ENCODE assay signal across 8 cellular contexts in genomic region chr17:82231312-82231561, GRCh38. TPM values are rescaled to one million over a fixed set of nuclear protein-coding genes. Genes with fewer than 3 reads are reported as not detected.
A peak's percentile ranks its signal among the peaks of the same experiment; 100 is the strongest.
DNase-seq lines count a peak whose midpoint lies in the region; ATAC-seq and TF ChIP-seq lines count a peak whose summit lies in the region.

No MANE protein-coding gene starts in this region.

- TF ChIP-seq CTCF in GM06990 (IDR thresholded peaks at IDR 0.05; ENCODE audit: insufficient read depth, low read length, poor library complexity, severe bottlenecking) (no peak), PC-9 (conservative IDR thresholded peaks at IDR 0.05) (no peak), fibroblast of villous mesenchyme (IDR thresholded peaks at IDR 0.05; ENCODE audit: insufficient read depth, low read depth, low read length) (no peak), psoas muscle (IDR thresholded peaks at IDR 0.05) (no peak), progenitor cell of endocrine pancreas (IDR thresholded peaks at IDR 0.05; ENCODE audit: unreplicated experiment) (no peak)

- peaks cover 31% of the 10 kb centered on the region; the same call in 1 of the 2 replicates for H3F3A ChIP-seq in PC-9 (ENCODE audit: insufficient read depth, low read depth)

- peaks cover 7% of the 10 kb centered on the region for H3K27me3 Mint-ChIP-seq in progenitor cell of endocrine pancreas

- no peaks in the 10 kb centered on the region; the same call in none of the 2 replicates for H3K36me3 ChIP-seq in GM06990 (ENCODE audit: control insufficient read depth, insufficient read depth, low read length)
- no peaks in the 10 kb centered on the region for H3K36me3 ChIP-seq in PC-9 (ENCODE audit: low read depth)
- no peaks in the 10 kb centered on the region for H3K36me3 ChIP-seq in psoas muscle (ENCODE audit: insufficient read depth in 1 of 2, low read depth in 1 of 2)

- intact Hi-C loops in PC-9 (cut with micrococcal nuclease; ENCODE audit: unreplicated experiment): loop anchor here (2.0 to 10.0 kb wide), 3 partner anchors 14 to 264 kb away; no protein-coding TSS in a partner anchor
- intact Hi-C loops in psoas muscle (cut with DNase I): no loop called here

- H3K4me3 ChIP-seq in GM06990 (replicated peaks; ENCODE audit: low read depth, low read length) (peak overlapping the region; percentile 70), PC-9 (peak overlapping the region; percentile 72), fibroblast of villous mesenchyme (ENCODE audit: low read depth, low read length) (peak overlapping the region; percentile 81), psoas muscle (peak overlapping the region; percentile 75)

- H4K20me1 ChIP-seq in PC-9 (ENCODE audit: insufficient read depth): peaks cover 41% of the 10 kb centered on the region

- no peaks in the 10 kb centered on the region for H3K36me3 Mint-ChIP-seq in progenitor cell of endocrine pancreas (ENCODE audit: insufficient read depth)

- 14 to 22% (median 16%) methylated on average over 10 to 18 of the region's 18 CpGs for WGBS in psoas muscle, 3 donors

- H2AFZ ChIP-seq in PC-9: no peak overlapping the region

- H3K4me3 Mint-ChIP-seq in progenitor cell of endocrine pancreas (ENCODE audit: low read depth): no peak overlapping the region

- no peak for ATAC-seq in psoas muscle

- H3K4me1 Mint-ChIP-seq in progenitor cell of endocrine pancreas (ENCODE audit: low read depth): peaks cover 8% of the 10 kb centered on the region

- H3K9me3 ChIP-seq in PC-9 (ENCODE audit: insufficient read depth, low read depth) (no peaks in the 10 kb centered on the region), psoas muscle (no peaks in the 10 kb centered on the region)

- CTCF ChIA-PET in PC-9 (lab: Charles Lee): no interaction called here

- H3K27me3 ChIP-seq in GM06990 (replicated peaks; ENCODE audit: control insufficient read depth, insufficient read depth, low read length) (no peaks in the 10 kb centered on the region), PC-9 (ENCODE audit: insufficient read depth, low read depth) (no peaks in the 10 kb centered on the region), psoas muscle (ENCODE audit: insufficient read depth in 3 of 3, low read length in 2 of 3) (no peaks in the 10 kb centered on the region)

- no peaks in the 10 kb centered on the region for H3K9me2 ChIP-seq in PC-9 (ENCODE audit: insufficient read depth)

- POLR2A ChIA-PET in PC-9 (lab: Charles Lee; ENCODE audit: unreplicated experiment): no interaction called here

- peaks cover 58% of the 10 kb centered on the region for H3K79me2 ChIP-seq in PC-9 (ENCODE audit: low read depth)

- no peak overlapping the region for H3K27ac Mint-ChIP-seq in progenitor cell of endocrine pancreas

- DNase-seq in GM06990 (ENCODE audit: extremely low read depth, insufficient read length): no peak
- DNase-seq in PC-9: no peak
- no peak for DNase-seq in fibroblast of villous mesenchyme (ENCODE audit: low read depth)
- no peak for DNase-seq in psoas muscle
- no peak for DNase-seq in NCI-H524 treated with DMSO at 0.1 percent for 48 hours (lab: John Stamatoyannopoulos, UW)
- no peak for DNase-seq in progenitor cell of endocrine pancreas (ENCODE audit: low spot score, unreplicated experiment)
- no peak for DNase-seq in iPS-NIHi7 (ENCODE audit: extremely low spot score)
- no peak for DNase-seq in NCI-H1105 (lab: John Stamatoyannopoulos, UW)

- H3K27ac ChIP-seq in PC-9: peak overlapping the region; percentile 16; the same call in 1 of the 2 replicates
- peak overlapping the region; percentile 77 for H3K27ac ChIP-seq in psoas muscle

- H3K4me2 ChIP-seq in PC-9: peak overlapping the region; percentile 79

- no TSS peak for BruUV-seq in PC-9 (replicated peaks; lab: Mats Ljungman, UMichigan)

- H3K9me3 Mint-ChIP-seq in progenitor cell of endocrine pancreas (ENCODE audit: low read depth): no peaks in the 10 kb centered on the region

- H3K4me1 ChIP-seq in PC-9 (replicated peaks; ENCODE audit: insufficient read depth) (peaks cover 41% of the 10 kb centered on the region), psoas muscle (peaks cover 57% of the 10 kb centered on the region)

RNA-seq across cellular contexts. Expression of gene SLC16A3, which starts 2.4 kb away (rescaled TPM):
- total RNA-seq in PC-9 (2021): 157 and 198 TPM in 2 replicates
- 131 and 174 TPM in 2 replicates for total RNA-seq in fibroblast of villous mesenchyme
- total RNA-seq in psoas muscle: 100 to 1,000 TPM in 2 of 4 donors, 10 to 100 TPM in 2; 18.6 to 182 (median 70.1) TPM
- 100 to 1,000 TPM; 102 to 263 (median 128) TPM for polyA plus RNA-seq in psoas muscle
- 5.4 and 5.9 TPM in 2 replicates for total RNA-seq in progenitor cell of endocrine pancreas

RNA-seq across cellular contexts. Expression of gene CCDC57, which starts 18.6 kb away (rescaled TPM):
- total RNA-seq in PC-9 (2021) (138 and 140 TPM in 2 replicates), fibroblast of villous mesenchyme (19.9 and 20.6 TPM in 2 replicates), psoas muscle (10 to 100 TPM; 10.2 to 15.3 (median 12.4) TPM), progenitor cell of endocrine pancreas (79.0 and 79.3 TPM in 2 replicates)
- 10 to 100 TPM in 1 of 3 donors, 1 to 10 TPM in 2; 7.2 to 11.1 (median 8.6) TPM for polyA plus RNA-seq in psoas muscle

RNA-seq across cellular contexts. Expression of gene CSNK1D, which starts 42.3 kb away (rescaled TPM):
- total RNA-seq in PC-9 (2021) (151 and 181 TPM in 2 replicates), fibroblast of villous mesenchyme (49.3 and 57.0 TPM in 2 replicates), psoas muscle (100 to 1,000 TPM in 3 of 4 donors, 10 to 100 TPM in 1; 73.5 to 139 (median 116) TPM), progenitor cell of endocrine pancreas (224 and 227 TPM in 2 replicates)
- 100 to 1,000 TPM in 1 of 3 donors, 10 to 100 TPM in 2; 74.3 to 124 (median 92.7) TPM for polyA plus RNA-seq in psoas muscle
